Comparison of ENCODE assay signal across 10 cellular contexts in genomic region chr10:70663458-70664391, GRCh38. TPM values are rescaled to one million over a fixed set of nuclear protein-coding genes. Genes with fewer than 3 reads are reported as not detected.
DNase-seq lines count a peak whose midpoint lies in the region; ATAC-seq and TF ChIP-seq lines count a peak whose summit lies in the region.
"Not testable (repeated sequence)": the region's sequence is repeated elsewhere in the genome, so short reads cannot be mapped to it uniquely, and the experiment has no call there.
"Had no signal": no experiment of that assay in that cellular context is flagged by ENCODE, and none has a peak within 500 bp of the region (broad histone marks: within the 10 kb centered on the region; RNA-seq: fewer than 3 reads in every experiment).

No MANE protein-coding gene starts in this region.

- H3F3A ChIP-seq in GM23248 (ENCODE audit: insufficient read depth), result peaks cover 26% of the 10 kb centered on the region
- not testable (repeated sequence) for H3F3A ChIP-seq in PC-3 (ENCODE audit: low read length, unreplicated experiment)

- H3K79me2 ChIP-seq in GM23248 (ENCODE audit: insufficient read depth); PC-3 (ENCODE audit: low read length): not testable (repeated sequence)

- not testable (repeated sequence) for BruUV-seq in PC-3 (replicated peaks; lab: Mats Ljungman, UMichigan)

- H3K4me3 ChIP-seq in GM23248; PC-3 (ENCODE audit: low read length); colonic mucosa; fibroblast of the aortic adventitia (ENCODE audit: low read depth, low read length); skeletal muscle tissue (ENCODE audit: low read length in 3 of 3): not testable (repeated sequence)

- H3K9ac ChIP-seq in GM23248, result peak overlapping the region; percentile 75
- not testable (repeated sequence) for H3K9ac ChIP-seq in PC-3 (ENCODE audit: low read length); colonic mucosa (ENCODE audit: low read depth in 2 of 2, low read length in 2 of 2); skeletal muscle tissue (ENCODE audit: low read depth in 1 of 3, low read length in 3 of 3)

- H3K9me2 ChIP-seq in GM23248 (ENCODE audit: insufficient read depth); PC-3 (replicated peaks; ENCODE audit: low read length): not testable (repeated sequence)

- H3K4me2 ChIP-seq in GM23248 (ENCODE audit: unreplicated experiment) (peak overlapping the region; percentile 59), PC-3 (ENCODE audit: low read length) (peak overlapping the region; percentile 30)

- H3K9me3 ChIP-seq in GM23248 (ENCODE audit: low read depth); PC-3 (ENCODE audit: low read length); colonic mucosa; skeletal muscle tissue (ENCODE audit: control insufficient read depth in 3 of 3, low read length in 3 of 3): not testable (repeated sequence)

- not testable (repeated sequence) for TF ChIP-seq CTCF in PC-3 (conservative IDR thresholded peaks at IDR 0.05; ENCODE audit: low read depth, low read length); colonic mucosa (IDR thresholded peaks at IDR 0.05); fibroblast of the aortic adventitia (IDR thresholded peaks at IDR 0.05; ENCODE audit: insufficient read depth, low read length)

- DNase-seq in A172 (ENCODE audit: low spot score) (peak; percentile 47), GM23248 (peak; percentile 74), PC-3 (peak; percentile 50), amniotic stem cell (lab: John Stamatoyannopoulos, UW) (peak; percentile 3), fibroblast of the aortic adventitia (ENCODE audit: low read depth) (peak; percentile 20), midbrain (lab: John Stamatoyannopoulos, UW) (peak; percentile 65)
- DNase-seq in colonic mucosa, result not testable (repeated sequence)

- in situ Hi-C loops in GM23248 (cut with MboI), result not testable (repeated sequence)

- ATAC-seq in PC-3, result not testable (repeated sequence)

- intact Hi-C loops in PC-3 (cut with micrococcal nuclease); colonic mucosa (cut with DNase I): not testable (repeated sequence)

- H3K4me1 ChIP-seq in GM23248 (ENCODE audit: insufficient read depth) (peaks cover 18% of the 10 kb centered on the region), PC-3 (ENCODE audit: insufficient read depth, low read length) (peaks cover 35% of the 10 kb centered on the region), skeletal muscle tissue (ENCODE audit: control insufficient read depth in 3 of 3, insufficient read depth in 3 of 3, low read length in 3 of 3) (peaks cover 2 to 10% (median 9%) of the 10 kb centered on the region in 3 donors)
- not testable (repeated sequence) for H3K4me1 ChIP-seq in colonic mucosa

- H4K20me1 ChIP-seq in GM23248 (ENCODE audit: insufficient read depth); PC-3 (ENCODE audit: low read length): not testable (repeated sequence)

- H2AFZ ChIP-seq in GM23248; PC-3 (ENCODE audit: low read length): not testable (repeated sequence)

- not testable (repeated sequence) for H3K36me3 ChIP-seq in GM23248 (ENCODE audit: low read depth); PC-3 (ENCODE audit: low read depth, low read length); colonic mucosa; skeletal muscle tissue (ENCODE audit: control insufficient read depth in 3 of 3, insufficient read depth in 3 of 3, low read length in 3 of 3)

- CTCF ChIA-PET in PC-3 (lab: Charles Lee), result not testable (repeated sequence)

- POLR2A ChIA-PET in PC-3 (lab: Charles Lee; ENCODE audit: unreplicated experiment), result not testable (repeated sequence)

- not testable (repeated sequence) for H3K27me3 ChIP-seq in GM23248 (replicated peaks; ENCODE audit: insufficient read depth); PC-3 (ENCODE audit: low read length); colonic mucosa; skeletal muscle tissue (ENCODE audit: control insufficient read depth in 3 of 3, insufficient read depth in 3 of 3, low read length in 3 of 3)

- H3K27ac ChIP-seq in GM23248, result peak overlapping the region; percentile 88
- peak overlapping the region; percentile 16; the same call in 1 of the 2 replicates for H3K27ac ChIP-seq in PC-3 (ENCODE audit: low read length)
- peak overlapping the region; percentile 55 for H3K27ac ChIP-seq in colonic mucosa
- peak overlapping the region; percentile 36 for H3K27ac ChIP-seq in skeletal muscle tissue (ENCODE audit: low read depth, low read length)

- WGBS in GM23248 (ENCODE audit: low coverage in 1 of 2, low lambda C conversion rate in 2 of 2, missing lambda C conversion rate in 2 of 2), 2 experiments, result 79 to 85% methylated on average over 10 of the region's 10 CpGs

RNA-seq across cellular contexts. Expression of gene ADAMTS14, which starts 8.6 kb away (rescaled TPM):
- 0.31 TPM in 1 of 2 replicates, not detected in the other for total RNA-seq in A172 (2014; rRNA removed; shearing (Covaris generic))
- total RNA-seq in GM23248 (2014; rRNA removed; shearing (Covaris generic)), result 0.97 and 1.4 TPM in 2 replicates
- 0.76 and 0.91 TPM in 2 replicates for polyA plus RNA-seq in GM23248 (2016; fragmentation: Nextera tagmentation; extraction: Ambion mirVana)
- 0.91 and 1.4 TPM in 2 replicates for total RNA-seq in PC-3 (2014; rRNA removed)
- total RNA-seq in colonic mucosa, result 1 to 10 TPM in 1 of 2 donors, under 1 TPM in 1; 0.93 to 1.5 TPM
- total RNA-seq in fibroblast of the aortic adventitia (ENCODE audit: low replicate concordance), result 2.0 and 5.3 TPM in 2 replicates
- 5.7 TPM for total RNA-seq in skeletal muscle tissue
- total RNA-seq: naive thymus-derived CD8-positive, alpha-beta T cell; right atrium auricular region had no signal
- polyA plus RNA-seq: naive thymus-derived CD8-positive, alpha-beta T cell had no signal

Comparison
In these comparisons a context has a peak if more than half of its experiments do, and no peak if none do; other contexts are left out.
1. H3K27ac ChIP-seq: peak in every context shown above with its lines; median percentile 88 in GM23248; 55 in colonic mucosa; 36 in skeletal muscle tissue; 16 in PC-3.